Comparison of ENCODE assay signal across 8 cellular contexts in the genomic region with DNA sequence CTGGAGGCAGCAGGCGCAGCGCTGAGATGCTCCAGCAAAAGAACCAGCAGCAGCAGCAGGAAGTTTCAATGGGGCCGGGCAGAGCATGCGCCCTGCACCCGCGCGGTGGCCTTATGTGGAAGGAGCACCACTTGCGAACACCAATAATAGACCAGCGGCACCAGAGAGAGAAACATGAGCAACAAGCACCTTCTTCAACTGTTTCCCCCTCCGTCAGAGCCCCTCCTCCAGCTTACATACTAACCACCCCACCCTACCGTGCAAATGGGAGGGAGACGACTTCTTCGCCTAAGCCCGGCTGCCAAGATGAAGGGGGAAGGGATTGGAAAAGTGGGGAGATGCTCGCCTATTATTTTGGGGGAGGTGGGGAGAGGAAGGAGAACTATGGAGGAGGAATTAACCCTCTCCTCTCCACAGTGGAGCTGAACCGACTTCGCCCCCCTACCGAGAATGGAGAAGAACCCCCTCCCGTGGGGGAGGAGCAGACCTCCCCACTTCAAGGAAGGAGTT. TPM values are rescaled to one million over a fixed set of nuclear protein-coding genes. Genes with fewer than 3 reads are reported as not detected.
DNase-seq lines count a peak whose midpoint lies in the region; ATAC-seq and TF ChIP-seq lines count a peak whose summit lies in the region.

No MANE protein-coding gene starts in this region.

- peaks cover 3% of the 10 kb centered on the region for H3K9me3 Mint-ChIP-seq in activated B cell treated with CpG ODN at 0.5 μM for 24 hours

- 0 to 1% (median 1%) methylated on average over 19 of the region's 19 CpGs for WGBS in spleen, 5 donors

- no peaks in the 10 kb centered on the region for H3K36me3 ChIP-seq in spleen

- peaks cover 14 to 81% (median 52%) of the 10 kb centered on the region in 6 donors for H3K4me1 ChIP-seq in spleen

- H3K27me3 Mint-ChIP-seq in activated B cell treated with CpG ODN at 0.5 μM for 24 hours = no peaks in the 10 kb centered on the region

- no peaks in the 10 kb centered on the region for H3K27me3 ChIP-seq in spleen (replicated peaks in 1 of 7)

- peak overlapping the region; percentile 91 for H3K27ac Mint-ChIP-seq in activated B cell treated with CpG ODN at 0.5 μM for 24 hours

- peaks cover 43% of the 10 kb centered on the region for H3K4me1 Mint-ChIP-seq in activated B cell treated with CpG ODN at 0.5 μM for 24 hours

- ATAC-seq in GM19023 (IDR thresholded peaks at IDR 0.05; ENCODE audit: unreplicated experiment) (peak; percentile 39), HG03280 (IDR thresholded peaks at IDR 0.05; ENCODE audit: unreplicated experiment) (peak; percentile 43), activated B cell treated with CpG ODN at 0.5 μM for 24 hours (ENCODE audit: low read depth) (peak; percentile 59)

- POLR2A ChIA-PET in activated B cell treated with CpG ODN at 0.5 μM for 24 hours (lab: Charles Lee) = interaction anchor here (1.0 to 3.7 kb wide), 3 partner anchors 175 to 755 kb away, joined by 3 to 23 read pairs (median 6); a partner anchor contains a TSS

- peak in 1 of 3 donors; percentile 73 for TF ChIP-seq POLR2A in spleen (IDR thresholded peaks at IDR 0.05)

- CTCF ChIA-PET in activated B cell treated with CpG ODN at 0.5 μM for 24 hours (lab: Charles Lee) = interaction anchor here (1.0 kb wide), 1 partner anchor 176 kb away, joined by 3 read pairs; no protein-coding TSS in a partner anchor

- H3K9me3 ChIP-seq in spleen = peaks cover 0 to 8% (median 7%) of the 10 kb centered on the region in 8 donors

- H3K27ac ChIP-seq in caudate nucleus (ENCODE audit: low read depth, low read length) (peak overlapping the region; percentile 93), spleen (peak overlapping the region; percentile 89 to 99 (median 98))

- H3K4me3 ChIP-seq in spleen = peak overlapping the region; percentile 97 to 100 (median 99)

- DNase-seq in AG08395 (ENCODE audit: low spot score) (peak; percentile 87), NCI-H226 (peak; percentile 84), activated B cell treated with CpG ODN at 0.5 μM for 24 hours (peak; percentile 69), caudate nucleus (lab: John Stamatoyannopoulos, UW) (peak in 60 of 61 donors; percentile 28 to 97 (median 85)), iris pigment epithelial cell (ENCODE audit: low read depth) (peak; percentile 95), spleen (peak; percentile 96)

- H3K4me3 Mint-ChIP-seq in activated B cell treated with CpG ODN at 0.5 μM for 24 hours = peak overlapping the region; percentile 97

- peaks cover 15% of the 10 kb centered on the region for H3K36me3 Mint-ChIP-seq in activated B cell treated with CpG ODN at 0.5 μM for 24 hours (ENCODE audit: low read depth)

- intact Hi-C loops in activated B cell treated with CpG ODN at 0.5 μM for 24 hours (cut with micrococcal nuclease) (loop anchor here (1.0 to 5.0 kb wide), 2 partner anchors 37 to 182 kb away; a partner anchor contains a TSS), spleen (cut with DNase I; ENCODE audit: low total_unique reads) (no loop called here)

- no peak for TF ChIP-seq CTCF in activated B cell treated with CpG ODN at 0.5 μM for 24 hours (IDR thresholded peaks at IDR 0.05)
- TF ChIP-seq CTCF in spleen (IDR thresholded peaks at IDR 0.05 in 8 of 11, conservative IDR thresholded peaks at IDR 0.05 in 3 of 11) = peak in 8 of 11 experiments; percentile 15 to 56 (median 40)

RNA-seq across cellular contexts. Expression of a gene that starts 1.1 kb away (rescaled TPM):
- 65.9 and 68.8 TPM in 2 replicates for total RNA-seq in activated B cell treated with CpG ODN at 0.5 μM for 24 hours
- total RNA-seq in spleen = 10 to 100 TPM; 64.4 to 82.1 (median 66.9) TPM
- polyA plus RNA-seq in spleen = 1 to 10 TPM; 6.1 to 8.7 (median 6.7) TPM

RNA-seq across cellular contexts. Expression of a gene that starts 1.5 kb away (rescaled TPM):
- total RNA-seq in activated B cell treated with CpG ODN at 0.5 μM for 24 hours (3.8 and 4.4 TPM in 2 replicates), spleen (10 to 100 TPM in 6 of 7 donors, 1 to 10 TPM in 1; 9.5 to 23.7 (median 21.4) TPM)
- 10 to 100 TPM; 22.2 to 37.2 (median 28.0) TPM for polyA plus RNA-seq in spleen

Comparison
In these comparisons a context has a peak if more than half of its experiments do, and no peak if none do; other contexts are left out.
1. Peak in every context shown above with its lines: DNase-seq, ATAC-seq, H3K4me3 ChIP-seq and H3K27ac ChIP-seq.